Comparison of ENCODE assay signal across 10 cellular contexts in genomic region chr3:65953881-65954733, GRCh38.
A peak's percentile ranks its signal among the peaks of the same experiment; 100 is the strongest.
DNase-seq lines count a peak whose midpoint lies in the region; ATAC-seq, FAIRE-seq and TF ChIP-seq lines count a peak whose summit lies in the region.
"Had no signal": no experiment of that assay in that cellular context is flagged by ENCODE, and none has a peak within 500 bp of the region (broad histone marks: within the 10 kb centered on the region; RNA-seq: fewer than 3 reads in every experiment).

No MANE protein-coding gene starts in this region.

- H3K4me3 ChIP-seq in KMS-11 (IDR thresholded peaks at IDR 0.05; ENCODE audit: insufficient read depth, low read depth, low read length) (no peak overlapping the region), HepG2 (replicated peaks in 1 of 3; ENCODE audit: insufficient read depth in 1 of 3, low read depth in 2 of 3, low read length in 3 of 3) (peak overlapping the region; percentile 21 to 59 (median 45); a peak in 5 of 6 replicates), suprapubic skin (peak overlapping the region; percentile 19)

- peaks cover 5% of the 10 kb centered on the region for H3K79me2 ChIP-seq in KMS-11 (ENCODE audit: insufficient read depth, low read depth)
- peaks cover 77% of the 10 kb centered on the region for H3K79me2 ChIP-seq in HepG2 (ENCODE audit: insufficient read depth, low read length)

- POLR2A ChIA-PET in HepG2 (lab: Yijun Ruan, JAX): interaction anchor here (1.0 to 2.1 kb wide), 5 partner anchors 8 to 84 kb away, joined by 3 to 7 read pairs (median 3); partner anchors contain the start of gene MAGI1

- H3K4me1 Mint-ChIP-seq in chondrocyte (ENCODE audit: low read depth): peaks cover 78% of the 10 kb centered on the region

- H3K4me2 ChIP-seq in KMS-11 (peak overlapping the region; percentile 43), HepG2 (ENCODE audit: low read depth, low read length) (peak overlapping the region; percentile 84)

- H3K4me3 Mint-ChIP-seq in chondrocyte (ENCODE audit: unreplicated experiment): peak overlapping the region; percentile 17
- H3K4me3 Mint-ChIP-seq: activated naive CD8-positive, alpha-beta T cell had no signal

- intact Hi-C loops in HepG2 (cut with micrococcal nuclease; ENCODE audit: unreplicated experiment): loop anchor here (2.0 to 5.0 kb wide), 3 partner anchors 42 to 87 kb away; partner anchors contain the start of gene MAGI1

- ATAC-seq in HepG2: peak; percentile 83

- no peaks in the 10 kb centered on the region for H4K20me1 ChIP-seq in KMS-11 (ENCODE audit: insufficient read depth)
- H4K20me1 ChIP-seq in HepG2 (ENCODE audit: insufficient read depth, low read length): no peaks in the 10 kb centered on the region

- peak overlapping the region; percentile 74 for H3K27ac ChIP-seq in KMS-11
- H3K27ac ChIP-seq in HepG2 (ENCODE audit: extremely low read length, insufficient read depth, low read length): peak overlapping the region; percentile 78
- H3K27ac ChIP-seq in suprapubic skin: peak overlapping the region; percentile 86
- H3K27ac ChIP-seq: neutrophil had no signal

- H3K27ac Mint-ChIP-seq in chondrocyte (ENCODE audit: unreplicated experiment): peak overlapping the region; percentile 94
- H3K27ac Mint-ChIP-seq: activated naive CD8-positive, alpha-beta T cell had no signal

- BruUV-seq in HepG2 (replicated peaks; lab: Mats Ljungman, UMichigan): TSS peak; percentile 43

- H3K36me3 ChIP-seq in KMS-11 (ENCODE audit: insufficient read depth) (no peaks in the 10 kb centered on the region), HepG2 (replicated peaks in 1 of 2; ENCODE audit: control insufficient read depth in 1 of 2, insufficient read depth in 2 of 2, low read length in 2 of 2) (no peaks in the 10 kb centered on the region), suprapubic skin (no peaks in the 10 kb centered on the region)
- H3K36me3 ChIP-seq: neutrophil had no signal

- peak in 1 of 2 experiments; percentile 37; a peak in 1 of 4 replicates for TF ChIP-seq POLR2A in HepG2 (IDR thresholded peaks at IDR 0.05; ENCODE audit: insufficient read depth in 1 of 2, low read depth in 2 of 2, low read length in 2 of 2)
- no peak for TF ChIP-seq POLR2A in suprapubic skin (IDR thresholded peaks at IDR 0.05)

- no peak overlapping the region for H2AFZ ChIP-seq in KMS-11 (ENCODE audit: low read depth)
- H2AFZ ChIP-seq in HepG2 (ENCODE audit: low read length): no peak overlapping the region

- H3K9me3 Mint-ChIP-seq in chondrocyte (ENCODE audit: low read depth): no peaks in the 10 kb centered on the region

- TF ChIP-seq RAD21 in HepG2 (CRISPR knock-in tag; IDR thresholded peaks at IDR 0.05): no peak

- H3K4me1 ChIP-seq in KMS-11 (ENCODE audit: low read depth, poor library complexity, severe bottlenecking) (peaks cover 36% of the 10 kb centered on the region), HepG2 (ENCODE audit: insufficient read depth, low read length) (peaks cover 99% of the 10 kb centered on the region), suprapubic skin (peaks cover 24% of the 10 kb centered on the region)

- 2% methylated on average over 16 of the region's 16 CpGs for WGBS in HepG2 (ENCODE audit: low lambda C conversion rate)
- WGBS in suprapubic skin: 31% methylated on average over 16 of the region's 16 CpGs

- FAIRE-seq in HepG2 (lab: Jason Lieb, UNC): peak; percentile 78

- in situ Hi-C loops in HepG2 (cut with HindIII; ENCODE audit: extremely low pct_ligation_motif_present, low pct_unique_long_range_greater_than_20kb): no loop called here

- H3K27me3 Mint-ChIP-seq in chondrocyte (ENCODE audit: low read depth): no peaks in the 10 kb centered on the region
- H3K27me3 Mint-ChIP-seq: activated naive CD8-positive, alpha-beta T cell had no signal

- no peaks in the 10 kb centered on the region for H3K27me3 ChIP-seq in KMS-11 (ENCODE audit: insufficient read depth, low read depth)
- H3K27me3 ChIP-seq in HepG2 (ENCODE audit: control insufficient read depth in 1 of 2, insufficient read depth in 2 of 2, low read length in 2 of 2): no peaks in the 10 kb centered on the region
- no peaks in the 10 kb centered on the region for H3K27me3 ChIP-seq in suprapubic skin
- H3K27me3 ChIP-seq: neutrophil had no signal

- no peaks in the 10 kb centered on the region for H3K36me3 Mint-ChIP-seq in chondrocyte (ENCODE audit: low read depth)
- H3K36me3 Mint-ChIP-seq: activated naive CD8-positive, alpha-beta T cell had no signal

- H3K9ac ChIP-seq in KMS-11: no peak overlapping the region; the same call in 1 of the 2 replicates
- H3K9ac ChIP-seq in HepG2 (ENCODE audit: insufficient read depth, low read depth, low read length): peak overlapping the region; percentile 71

- no peak for TF ChIP-seq CTCF in KMS-11 (conservative IDR thresholded peaks at IDR 0.05; ENCODE audit: low read depth, low read length)
- TF ChIP-seq CTCF in chondrocyte (IDR thresholded peaks at IDR 0.05): no peak
- no peak for TF ChIP-seq CTCF in HepG2 (CRISPR knock-in tag; IDR thresholded peaks at IDR 0.05)
- no peak for TF ChIP-seq CTCF in suprapubic skin (IDR thresholded peaks at IDR 0.05)

- TF ChIP-seq EP300 in HepG2 (IDR thresholded peaks at IDR 0.05; ENCODE audit: low read depth in 2 of 2, low read length in 2 of 2) (peak in 1 of 2 experiments; percentile 44; a peak in 1 of 4 replicates), HepG2 (CRISPR knock-in tag; IDR thresholded peaks at IDR 0.05; ENCODE audit: borderline replicate concordance) (0 out of 2 replicates have a peak, but pooled peaks have one; percentile 5), suprapubic skin (IDR thresholded peaks at IDR 0.05) (no peak)

- DNase-seq in chondrocyte (ENCODE audit: low spot score) (no peak), HepG2 (ENCODE audit: low spot score) (peak; percentile 89), suprapubic skin (ENCODE audit: low spot score in 2 of 2) (no peak), GOT3 (lab: John Stamatoyannopoulos, UW) (no peak), RPMI8226 (no peak), NCI-H524 (lab: John Stamatoyannopoulos, UW) (no peak)
- DNase-seq in activated effector memory CD4-positive, alpha-beta T cell treated with anti-CD3 and anti-CD28 coated beads, Interleukin-2, amount 50 U/mL, for 16 hours: no peak

- no peaks in the 10 kb centered on the region for H3K9me3 ChIP-seq in HepG2 (ENCODE audit: low read length)
- no peaks in the 10 kb centered on the region for H3K9me3 ChIP-seq in suprapubic skin
- H3K9me3 ChIP-seq: neutrophil had no signal

- CTCF ChIA-PET in HepG2 (lab: Yijun Ruan, JAX; ENCODE audit: low intra/inter-chr PET ratio, low total read pairs): no interaction called here

TF ChIP-seq in HepG2, 621 proteins besides CTCF, POLR2A, EP300 and RAD21 (continues in another document):
- TF ChIP-seq SNAPC2 (CRISPR knock-in tag; IDR thresholded peaks at IDR 0.05) (no peak), EED (CRISPR knock-in tag; IDR thresholded peaks at IDR 0.05) (no peak), CCAR2 (optimal IDR thresholded peaks at IDR 0.05; ENCODE audit: low read depth, low read length) (no peak), ZNF33B (CRISPR knock-in tag; IDR thresholded peaks at IDR 0.05) (no peak), ZNF296 (CRISPR knock-in tag; conservative IDR thresholded peaks at IDR 0.05) (no peak), DMTF1 (CRISPR knock-in tag; IDR thresholded peaks at IDR 0.05) (no peak), CREM (IDR thresholded peaks at IDR 0.05) (peak; percentile 61), CREM (CRISPR knock-in tag; IDR thresholded peaks at IDR 0.05) (no peak)
- TF ChIP-seq, protein P1, sequence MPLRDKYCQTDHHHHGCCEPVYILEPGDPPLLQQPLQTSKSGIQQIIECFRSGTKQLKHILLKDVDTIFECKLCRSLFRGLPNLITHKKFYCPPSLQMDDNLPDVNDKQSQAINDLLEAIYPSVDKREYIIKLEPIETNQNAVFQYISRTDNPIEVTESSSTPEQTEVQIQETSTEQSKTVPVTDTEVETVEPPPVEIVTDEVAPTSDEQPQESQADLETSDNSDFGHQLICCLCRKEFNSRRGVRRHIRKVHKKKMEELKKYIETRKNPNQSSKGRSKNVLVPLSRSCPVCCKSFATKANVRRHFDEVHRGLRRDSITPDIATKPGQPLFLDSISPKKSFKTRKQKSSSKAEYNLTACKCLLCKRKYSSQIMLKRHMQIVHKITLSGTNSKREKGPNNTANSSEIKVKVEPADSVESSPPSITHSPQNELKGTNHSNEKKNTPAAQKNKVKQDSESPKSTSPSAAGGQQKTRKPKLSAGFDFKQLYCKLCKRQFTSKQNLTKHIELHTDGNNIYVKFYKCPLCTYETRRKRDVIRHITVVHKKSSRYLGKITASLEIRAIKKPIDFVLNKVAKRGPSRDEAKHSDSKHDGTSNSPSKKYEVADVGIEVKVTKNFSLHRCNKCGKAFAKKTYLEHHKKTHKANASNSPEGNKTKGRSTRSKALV (CRISPR knock-in tag; IDR thresholded peaks at IDR 0.05): no peak
- TF ChIP-seq, protein P2, sequence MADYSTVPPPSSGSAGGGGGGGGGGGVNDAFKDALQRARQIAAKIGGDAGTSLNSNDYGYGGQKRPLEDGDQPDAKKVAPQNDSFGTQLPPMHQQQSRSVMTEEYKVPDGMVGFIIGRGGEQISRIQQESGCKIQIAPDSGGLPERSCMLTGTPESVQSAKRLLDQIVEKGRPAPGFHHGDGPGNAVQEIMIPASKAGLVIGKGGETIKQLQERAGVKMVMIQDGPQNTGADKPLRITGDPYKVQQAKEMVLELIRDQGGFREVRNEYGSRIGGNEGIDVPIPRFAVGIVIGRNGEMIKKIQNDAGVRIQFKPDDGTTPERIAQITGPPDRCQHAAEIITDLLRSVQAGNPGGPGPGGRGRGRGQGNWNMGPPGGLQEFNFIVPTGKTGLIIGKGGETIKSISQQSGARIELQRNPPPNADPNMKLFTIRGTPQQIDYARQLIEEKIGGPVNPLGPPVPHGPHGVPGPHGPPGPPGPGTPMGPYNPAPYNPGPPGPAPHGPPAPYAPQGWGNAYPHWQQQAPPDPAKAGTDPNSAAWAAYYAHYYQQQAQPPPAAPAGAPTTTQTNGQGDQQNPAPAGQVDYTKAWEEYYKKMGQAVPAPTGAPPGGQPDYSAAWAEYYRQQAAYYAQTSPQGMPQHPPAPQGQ (CRISPR knock-in tag; IDR thresholded peaks at IDR 0.05; ENCODE audit: borderline replicate concordance): no peak
